25 cellular contexts compared by ENCODE assay signal in genomic region chr12:78695749-78696148, GRCh38.
"Had no signal": no experiment of that assay in that cellular context is flagged by ENCODE, and none has a peak within 500 bp of the region (broad histone marks: within the 10 kb centered on the region; RNA-seq: fewer than 3 reads in every experiment).

No MANE protein-coding gene starts in this region.

- H3K36me3 ChIP-seq: left ventricle myocardium inferior, pancreas, prostate gland, spleen, tibial nerve, uterus had no signal

- H3K4me1 Mint-ChIP-seq: mesothelial cell of epicardium; naive B cell; natural killer cell; neural crest cell; stimulated activated effector memory CD8-positive, alpha-beta T cell treated with anti-CD3 and anti-CD28 coated beads, Interleukin-12 subunit alpha, Interleukin-12 subunit beta, amount 100 ng/mL, for 72 hours had no signal

- H3K79me2 ChIP-seq: hepatocyte had no signal

- ATAC-seq: natural killer cell; pancreas; right cardiac atrium; stimulated activated effector memory CD8-positive, alpha-beta T cell treated with anti-CD3 and anti-CD28 coated beads, Interleukin-12 subunit alpha, Interleukin-12 subunit beta, amount 100 ng/mL, for 72 hours had no signal

- H3K4me2 ChIP-seq: hepatocyte had no signal

- H3K4me3 Mint-ChIP-seq: mesothelial cell of epicardium; naive B cell; natural killer cell; neural crest cell; stimulated activated effector memory CD8-positive, alpha-beta T cell treated with anti-CD3 and anti-CD28 coated beads, Interleukin-12 subunit alpha, Interleukin-12 subunit beta, amount 100 ng/mL, for 72 hours; stimulated activated naive CD8-positive, alpha-beta T cell treated with anti-CD3 and anti-CD28 coated beads, Interleukin-15, Interleukin-2, amounts not matched to agents 100 ng/mL and 50 ng/mL, for 24 hours; type B pancreatic cell had no signal

- H3K27ac ChIP-seq: hepatocyte, left ventricle myocardium inferior, pancreas, prostate gland, skin epidermis, spleen, tibial nerve, uterus had no signal

- H2AFZ ChIP-seq: hepatocyte had no signal

- H3K9me3 ChIP-seq: pancreas, prostate gland, tibial nerve, uterus had no signal

- H3K27ac Mint-ChIP-seq: mesothelial cell of epicardium; naive B cell; natural killer cell; stimulated activated effector memory CD8-positive, alpha-beta T cell treated with anti-CD3 and anti-CD28 coated beads, Interleukin-12 subunit alpha, Interleukin-12 subunit beta, amount 100 ng/mL, for 72 hours; stimulated activated naive CD8-positive, alpha-beta T cell treated with anti-CD3 and anti-CD28 coated beads, Interleukin-15, Interleukin-2, amounts not matched to agents 100 ng/mL and 50 ng/mL, for 24 hours; type B pancreatic cell had no signal

- H3K27me3 ChIP-seq: hepatocyte, pancreas, spleen, tibial nerve, uterus had no signal

- H3K4me3 ChIP-seq: hepatocyte, left ventricle myocardium inferior, lung, pancreas, prostate gland, skin epidermis, spleen, tibial nerve, uterus had no signal

- H3K27me3 Mint-ChIP-seq: naive B cell; stimulated activated naive CD8-positive, alpha-beta T cell treated with anti-CD3 and anti-CD28 coated beads, Interleukin-15, Interleukin-2, amounts not matched to agents 100 ng/mL and 50 ng/mL, for 24 hours; type B pancreatic cell had no signal

- DNase-seq: islet precursor cell; left ventricle myocardium inferior; mesendoderm; naive B cell; natural killer cell; nucleus accumbens; pancreas; posterior cingulate gyrus; retina; right cardiac atrium; spleen; stimulated activated CD4-positive, alpha-beta T cell treated with anti-CD3 and anti-CD28 coated beads, Interleukin-4, amount 100 ng/mL, for 24 hours; stimulated activated naive CD4-positive, alpha-beta T cell; substantia nigra; uterus had no signal

- H3K4me1 ChIP-seq: left ventricle myocardium inferior, pancreas, prostate gland, spleen, tibial nerve, uterus had no signal
